In genomic region chr1:24640288-24640687, GRCh38 we compare ENCODE assay signal across 11 cellular contexts. TPM values are rescaled to one million over a fixed set of nuclear protein-coding genes. Genes with fewer than 3 reads are reported as not detected.
DNase-seq lines count a peak whose midpoint lies in the region; ATAC-seq and TF ChIP-seq lines count a peak whose summit lies in the region.
"Had no signal": no experiment of that assay in that cellular context is flagged by ENCODE, and none has a peak within 500 bp of the region (broad histone marks: within the 10 kb centered on the region; RNA-seq: fewer than 3 reads in every experiment).

No MANE protein-coding gene starts in this region.

- no peaks in the 10 kb centered on the region for H3K36me3 ChIP-seq in ovary

- H3K4me1 Mint-ChIP-seq in activated CD8-positive, alpha-beta T cell treated with anti-CD3 and anti-CD28 coated beads, Interleukin-2, amount 10 ng/mL, durations not matched to agents 7 days and 5 days (ENCODE audit: low read depth): peaks cover 28% of the 10 kb centered on the region
- H3K4me1 Mint-ChIP-seq in activated CD8-positive, alpha-beta T cell treated with anti-CD3 and anti-CD28 coated beads for 36 hours (ENCODE audit: low read depth): peaks cover 26% of the 10 kb centered on the region
- H3K4me1 Mint-ChIP-seq in dendritic cell treated with granulocyte-macrophage colony-stimulating factor and Interleukin-4, amounts not matched to agents 40 ng/mL and 50 ng/mL, for 4 days (ENCODE audit: low read depth): peaks cover 56% of the 10 kb centered on the region

- POLR2A ChIA-PET in activated CD8-positive, alpha-beta T cell treated with anti-CD3 and anti-CD28 coated beads, Interleukin-2, amount 10 ng/mL, durations not matched to agents 7 days and 5 days (lab: Charles Lee): no interaction called here
- POLR2A ChIA-PET in activated CD8-positive, alpha-beta T cell treated with anti-CD3 and anti-CD28 coated beads for 36 hours (lab: Charles Lee): no interaction called here

- DNase-seq in activated CD8-positive, alpha-beta T cell treated with anti-CD3 and anti-CD28 coated beads, Interleukin-2, amount 10 ng/mL, durations not matched to agents 7 days and 5 days: no peak
- DNase-seq in activated CD8-positive, alpha-beta T cell treated with anti-CD3 and anti-CD28 coated beads for 36 hours: no peak
- DNase-seq in ovary (peak; percentile 41 to 61 (median 49)), NCI-H2196 treated with DMSO at 0.1 percent for 48 hours (lab: John Stamatoyannopoulos, UW; ENCODE audit: unreplicated experiment) (no peak)
- DNase-seq: aorta, NCI-H1048, T-helper 1 cell had no signal

- ATAC-seq in activated CD8-positive, alpha-beta T cell treated with anti-CD3 and anti-CD28 coated beads, Interleukin-2, amount 10 ng/mL, durations not matched to agents 7 days and 5 days: no peak
- ATAC-seq in activated CD8-positive, alpha-beta T cell treated with anti-CD3 and anti-CD28 coated beads for 36 hours: no peak
- ATAC-seq in GM21526 (IDR thresholded peaks at IDR 0.05; ENCODE audit: low FRiP score, unreplicated experiment) (no peak), HG03280 (IDR thresholded peaks at IDR 0.05; ENCODE audit: unreplicated experiment) (no peak)

- TF ChIP-seq RAD21 in Ishikawa (IDR thresholded peaks at IDR 0.05; ENCODE audit: low read depth): no peak

- no peaks in the 10 kb centered on the region for H3K9me3 Mint-ChIP-seq in activated CD8-positive, alpha-beta T cell treated with anti-CD3 and anti-CD28 coated beads, Interleukin-2, amount 10 ng/mL, durations not matched to agents 7 days and 5 days (ENCODE audit: insufficient read depth)
- no peaks in the 10 kb centered on the region for H3K9me3 Mint-ChIP-seq in activated CD8-positive, alpha-beta T cell treated with anti-CD3 and anti-CD28 coated beads for 36 hours
- no peaks in the 10 kb centered on the region for H3K9me3 Mint-ChIP-seq in dendritic cell treated with granulocyte-macrophage colony-stimulating factor and Interleukin-4, amounts not matched to agents 40 ng/mL and 50 ng/mL, for 4 days

- no peak for TF ChIP-seq POLR2A in ovary (IDR thresholded peaks at IDR 0.05)

- no peak for TF ChIP-seq CTCF in activated CD8-positive, alpha-beta T cell treated with anti-CD3 and anti-CD28 coated beads for 36 hours (IDR thresholded peaks at IDR 0.05)
- no peak for TF ChIP-seq CTCF in ovary (IDR thresholded peaks at IDR 0.05)

- WGBS in ovary, 3 donors: 54 to 62% (median 60%) methylated on average over 7 of the region's 7 CpGs

- intact Hi-C loops in activated CD8-positive, alpha-beta T cell treated with anti-CD3 and anti-CD28 coated beads for 36 hours (cut with micrococcal nuclease): no loop called here
- intact Hi-C loops in dendritic cell treated with granulocyte-macrophage colony-stimulating factor and Interleukin-4, amounts not matched to agents 40 ng/mL and 50 ng/mL, for 4 days (cut with micrococcal nuclease): loop anchor here (5.0 kb wide), 2 partner anchors 107 to 223 kb away; partner anchors contain the start of genes CLIC4 and NIPAL3
- intact Hi-C loops in ovary (cut with DNase I): loop anchor here in 1 of 4 donors (5.0 kb wide), 1 partner anchor 107 kb away; the partner anchor contains the start of gene CLIC4

- H3K9me3 ChIP-seq in ovary: no peaks in the 10 kb centered on the region

- peak overlapping the region; percentile 96 for H3K4me3 Mint-ChIP-seq in activated CD8-positive, alpha-beta T cell treated with anti-CD3 and anti-CD28 coated beads, Interleukin-2, amount 10 ng/mL, durations not matched to agents 7 days and 5 days
- H3K4me3 Mint-ChIP-seq in activated CD8-positive, alpha-beta T cell treated with anti-CD3 and anti-CD28 coated beads for 36 hours: no peak overlapping the region
- H3K4me3 Mint-ChIP-seq in dendritic cell treated with granulocyte-macrophage colony-stimulating factor and Interleukin-4, amounts not matched to agents 40 ng/mL and 50 ng/mL, for 4 days: no peak overlapping the region

- H3K4me3 ChIP-seq in ovary: no peak overlapping the region

- CTCF ChIA-PET in activated CD8-positive, alpha-beta T cell treated with anti-CD3 and anti-CD28 coated beads, Interleukin-2, amount 10 ng/mL, durations not matched to agents 7 days and 5 days (lab: Charles Lee): no interaction called here
- CTCF ChIA-PET in activated CD8-positive, alpha-beta T cell treated with anti-CD3 and anti-CD28 coated beads for 36 hours (lab: Charles Lee): interaction anchor here (3.0 kb wide), 1 partner anchor 249 kb away, joined by 9 read pairs; no protein-coding TSS in a partner anchor

- peaks cover 12% of the 10 kb centered on the region for H3K27me3 Mint-ChIP-seq in activated CD8-positive, alpha-beta T cell treated with anti-CD3 and anti-CD28 coated beads, Interleukin-2, amount 10 ng/mL, durations not matched to agents 7 days and 5 days (ENCODE audit: low read depth)
- no peaks in the 10 kb centered on the region for H3K27me3 Mint-ChIP-seq in activated CD8-positive, alpha-beta T cell treated with anti-CD3 and anti-CD28 coated beads for 36 hours
- no peaks in the 10 kb centered on the region for H3K27me3 Mint-ChIP-seq in dendritic cell treated with granulocyte-macrophage colony-stimulating factor and Interleukin-4, amounts not matched to agents 40 ng/mL and 50 ng/mL, for 4 days

- peaks cover 20% of the 10 kb centered on the region for H3K36me3 Mint-ChIP-seq in activated CD8-positive, alpha-beta T cell treated with anti-CD3 and anti-CD28 coated beads, Interleukin-2, amount 10 ng/mL, durations not matched to agents 7 days and 5 days (ENCODE audit: low read depth)
- peaks cover 18% of the 10 kb centered on the region for H3K36me3 Mint-ChIP-seq in activated CD8-positive, alpha-beta T cell treated with anti-CD3 and anti-CD28 coated beads for 36 hours (ENCODE audit: low read depth)
- peaks cover 27% of the 10 kb centered on the region for H3K36me3 Mint-ChIP-seq in dendritic cell treated with granulocyte-macrophage colony-stimulating factor and Interleukin-4, amounts not matched to agents 40 ng/mL and 50 ng/mL, for 4 days (ENCODE audit: low read depth)

- no peaks in the 10 kb centered on the region for H3K27me3 ChIP-seq in ovary

- H3K4me1 ChIP-seq in ovary (ENCODE audit: insufficient read depth): peaks cover 6% of the 10 kb centered on the region

- H3K27ac ChIP-seq in ovary: no peak overlapping the region

- no peak overlapping the region for H3K27ac Mint-ChIP-seq in activated CD8-positive, alpha-beta T cell treated with anti-CD3 and anti-CD28 coated beads, Interleukin-2, amount 10 ng/mL, durations not matched to agents 7 days and 5 days
- no peak overlapping the region for H3K27ac Mint-ChIP-seq in activated CD8-positive, alpha-beta T cell treated with anti-CD3 and anti-CD28 coated beads for 36 hours
- H3K27ac Mint-ChIP-seq in dendritic cell treated with granulocyte-macrophage colony-stimulating factor and Interleukin-4, amounts not matched to agents 40 ng/mL and 50 ng/mL, for 4 days: peak overlapping the region; percentile 90

- TF ChIP-seq EP300 in Ishikawa (IDR thresholded peaks at IDR 0.05; ENCODE audit: borderline replicate concordance) (no peak), ovary (IDR thresholded peaks at IDR 0.05) (no peak)

TF ChIP-seq in Ishikawa, 13 proteins besides CTCF, POLR2A, EP300 and RAD21:
- TF ChIP-seq USF1 (IDR thresholded peaks at IDR 0.05) (peak; percentile 83), REST (IDR thresholded peaks at IDR 0.05; ENCODE audit: low read depth) (no peak), NFIC (IDR thresholded peaks at IDR 0.05) (0 out of 2 replicates have a peak, but pooled peaks have one; percentile 5), MAX (IDR thresholded peaks at IDR 0.05) (no peak)

RNA-seq across cellular contexts. Expression of gene SRRM1, which starts 2.8 kb away (rescaled TPM):
- total RNA-seq in activated CD8-positive, alpha-beta T cell treated with anti-CD3 and anti-CD28 coated beads, Interleukin-2, amount 10 ng/mL, durations not matched to agents 7 days and 5 days: 100 to 1,000 TPM; 189 to 207 TPM
- total RNA-seq in activated CD8-positive, alpha-beta T cell treated with anti-CD3 and anti-CD28 coated beads for 36 hours: 100 to 1,000 TPM; 256 to 263 TPM
- total RNA-seq in ovary: 100 to 1,000 TPM; 108 to 154 (median 123) TPM
- 100 to 1,000 TPM in 1 of 2 donors, 10 to 100 TPM in 1; 74.9 to 128 TPM for polyA plus RNA-seq in ovary

Comparison
In these comparisons a context has a peak if more than half of its experiments do, and no peak if none do; other contexts are left out.
1. DNase-seq: peak in ovary (5 of 5); none in activated CD8-positive, alpha-beta T cell treated with anti-CD3 and anti-CD28 coated beads, Interleukin-2, amount 10 ng/mL, durations not matched to agents 7 days and 5 days (single experiment), activated CD8-positive, alpha-beta T cell treated with anti-CD3 and anti-CD28 coated beads for 36 hours (single experiment) and NCI-H2196 treated with DMSO at 0.1 percent for 48 hours (single experiment).